8 cellular contexts compared by ENCODE assay signal in genomic region chr15:60244813-60245212, GRCh38.
"Had no signal": no experiment of that assay in that cellular context is flagged by ENCODE, and none has a peak within 500 bp of the region (broad histone marks: within the 10 kb centered on the region; RNA-seq: fewer than 3 reads in every experiment).

No MANE protein-coding gene starts in this region.

- ATAC-seq: GM12878 had no signal

- FAIRE-seq: G401.6, GM12878, GM12891, GM12892, GM18507, GM19239 had no signal

- H3K4me3 ChIP-seq: GM12878 had no signal

- DNase-seq: GDM1, GF-D8 had no signal
